Comparison of ENCODE assay signal across 8 cellular contexts in genomic region chr1:159071970-159072582, GRCh38. TPM values are rescaled to one million over a fixed set of nuclear protein-coding genes. Genes with fewer than 3 reads are reported as not detected.
DNase-seq lines count a peak whose midpoint lies in the region; ATAC-seq lines count a peak whose summit lies in the region.

No MANE protein-coding gene starts in this region.

- peaks cover 31 to 32% of the 10 kb centered on the region in 2 donors for H3K4me1 Mint-ChIP-seq in effector memory CD8-positive, alpha-beta T cell (ENCODE audit: low read depth in 2 of 2)
- H3K4me1 Mint-ChIP-seq in memory B cell: peaks cover 44% of the 10 kb centered on the region

- no peak overlapping the region for H3K4me3 Mint-ChIP-seq in effector memory CD8-positive, alpha-beta T cell
- peak overlapping the region; percentile 82 for H3K4me3 Mint-ChIP-seq in memory B cell

- no peak for ATAC-seq in effector memory CD8-positive, alpha-beta T cell (replicated peaks)
- ATAC-seq in memory B cell (ENCODE audit: low read depth) (no peak), GM21360 (IDR thresholded peaks at IDR 0.05; ENCODE audit: unreplicated experiment) (no peak), GM19351 (IDR thresholded peaks at IDR 0.05; ENCODE audit: unreplicated experiment) (no peak)

- peak overlapping the region; percentile 52 to 70 for H3K27ac Mint-ChIP-seq in effector memory CD8-positive, alpha-beta T cell
- H3K27ac Mint-ChIP-seq in memory B cell: peak overlapping the region; percentile 86

- peaks cover 14% of the 10 kb centered on the region for H3K36me3 Mint-ChIP-seq in effector memory CD8-positive, alpha-beta T cell (ENCODE audit: insufficient read depth)
- H3K36me3 Mint-ChIP-seq in memory B cell: peaks cover 27% of the 10 kb centered on the region

- DNase-seq in DMS79 (lab: John Stamatoyannopoulos, UW) (peak; percentile 13), LHCN-M2 (ENCODE audit: low read depth) (peak; percentile 61), RKO (ENCODE audit: low spot score) (peak; percentile 76), memory B cell (ENCODE audit: low spot score in 2 of 2) (peak in 1 of 2 donors; percentile 29), GOT3 (lab: John Stamatoyannopoulos, UW) (no peak)
- no peak for DNase-seq in effector memory CD8-positive, alpha-beta T cell

- no peaks in the 10 kb centered on the region for H3K27me3 Mint-ChIP-seq in effector memory CD8-positive, alpha-beta T cell
- no peaks in the 10 kb centered on the region for H3K27me3 Mint-ChIP-seq in memory B cell

- H3K9me3 Mint-ChIP-seq in effector memory CD8-positive, alpha-beta T cell: no peaks in the 10 kb centered on the region
- no peaks in the 10 kb centered on the region for H3K9me3 Mint-ChIP-seq in memory B cell

RNA-seq across cellular contexts. Expression of gene AIM2, which starts 4.5 kb away (rescaled TPM):
- total RNA-seq in LHCN-M2 (2014; rRNA removed): 0.71 TPM in 1 of 2 replicates, not detected in the other
- not detected for polyA plus RNA-seq in LHCN-M2 (2012)

Comparison
In these comparisons a context has a peak if more than half of its experiments do, and no peak if none do; other contexts are left out.
1. DNase-seq: peak in DMS79 (single experiment), LHCN-M2 (single experiment) and RKO (single experiment); none in effector memory CD8-positive, alpha-beta T cell (0 of 3) and GOT3 (single experiment).